Comparison of ENCODE assay signal across 7 cellular contexts in genomic region chr5:845031-845675, GRCh38. TPM values are rescaled to one million over a fixed set of nuclear protein-coding genes. Genes with fewer than 3 reads are reported as not detected.
DNase-seq lines count a peak whose midpoint lies in the region; ATAC-seq, FAIRE-seq and TF ChIP-seq lines count a peak whose summit lies in the region.
"Not testable (repeated sequence)": the region's sequence is repeated elsewhere in the genome, so short reads cannot be mapped to it uniquely, and the experiment has no call there.

No MANE protein-coding gene starts in this region.

- not testable (repeated sequence) for H3K27me3 ChIP-seq in astrocyte (ENCODE audit: insufficient read depth, low read length); HepG2 (ENCODE audit: control insufficient read depth in 1 of 2, insufficient read depth in 2 of 2, low read length in 2 of 2); suprapubic skin

- not testable (repeated sequence) for H2AFZ ChIP-seq in astrocyte (ENCODE audit: low read depth, low read length); HepG2 (ENCODE audit: low read length)

- not testable (repeated sequence) for TF ChIP-seq POLR2A in HepG2 (IDR thresholded peaks at IDR 0.05; ENCODE audit: insufficient read depth in 1 of 2, low read depth in 2 of 2, low read length in 2 of 2); suprapubic skin (IDR thresholded peaks at IDR 0.05)

- in situ Hi-C loops in HepG2 (cut with HindIII; ENCODE audit: extremely low pct_ligation_motif_present, low pct_unique_long_range_greater_than_20kb) = not testable (repeated sequence)

- not testable (repeated sequence) for H3K4me3 ChIP-seq in astrocyte (ENCODE audit: insufficient read depth, low read depth, low read length); HepG2 (replicated peaks in 1 of 3; ENCODE audit: insufficient read depth in 1 of 3, low read depth in 2 of 3, low read length in 3 of 3); suprapubic skin

- not testable (repeated sequence) for ATAC-seq in left cardiac atrium
- ATAC-seq in HepG2 = peak; percentile 4; the same call in 2 of the 3 replicates

- WGBS in HepG2 (ENCODE audit: low lambda C conversion rate) = 75% methylated on average over 13 of the region's 21 CpGs
- 88% methylated on average over 14 of the region's 21 CpGs for WGBS in suprapubic skin

- TF ChIP-seq EP300 in HepG2 (IDR thresholded peaks at IDR 0.05; ENCODE audit: low read depth in 2 of 2, low read length in 2 of 2); HepG2 (CRISPR knock-in tag; IDR thresholded peaks at IDR 0.05; ENCODE audit: borderline replicate concordance); suprapubic skin (IDR thresholded peaks at IDR 0.05): not testable (repeated sequence)

- H3K9ac ChIP-seq in astrocyte (ENCODE audit: low read length); HepG2 (ENCODE audit: insufficient read depth, low read depth, low read length): not testable (repeated sequence)

- POLR2A ChIA-PET in HepG2 (lab: Yijun Ruan, JAX) = not testable (repeated sequence)

- H3K4me3 Mint-ChIP-seq in astrocyte (ENCODE audit: unreplicated experiment); osteocyte (ENCODE audit: unreplicated experiment): not testable (repeated sequence)

- not testable (repeated sequence) for H3K4me2 ChIP-seq in astrocyte (ENCODE audit: low read length); HepG2 (ENCODE audit: low read depth, low read length)

- H4K20me1 ChIP-seq in astrocyte (ENCODE audit: insufficient read depth, low read length); HepG2 (ENCODE audit: insufficient read depth, low read length): not testable (repeated sequence)

- not testable (repeated sequence) for H3K9me3 ChIP-seq in astrocyte (ENCODE audit: insufficient read depth, low read depth, low read length); HepG2 (ENCODE audit: low read length); suprapubic skin

- TF ChIP-seq RAD21 in HepG2 (CRISPR knock-in tag; IDR thresholded peaks at IDR 0.05) = not testable (repeated sequence)

- H3K79me2 ChIP-seq in astrocyte (ENCODE audit: insufficient read depth, low read length); HepG2 (ENCODE audit: insufficient read depth, low read length): not testable (repeated sequence)

- not testable (repeated sequence) for H3K4me1 ChIP-seq in astrocyte (ENCODE audit: insufficient read depth, low read length); suprapubic skin
- H3K4me1 ChIP-seq in HepG2 (ENCODE audit: insufficient read depth, low read length) = peaks cover 16% of the 10 kb centered on the region

- intact Hi-C loops in left cardiac atrium (cut with DNase I); HepG2 (cut with micrococcal nuclease; ENCODE audit: unreplicated experiment): not testable (repeated sequence)

- peak; percentile 8 for DNase-seq in OCI-M1 (lab: John Stamatoyannopoulos, UW)
- DNase-seq in activated CD8-positive, alpha-beta memory T cell treated with anti-CD3 and anti-CD28 coated beads, Interleukin-2, amount 50 U/mL, for 48 hours = peak; percentile 46
- DNase-seq in astrocyte (ENCODE audit: low read depth); HepG2 (ENCODE audit: low spot score): not testable (repeated sequence)
- DNase-seq in left cardiac atrium = peak; percentile 37
- DNase-seq in osteocyte (ENCODE audit: extremely low spot score, unreplicated experiment) = peak; percentile 85
- DNase-seq in suprapubic skin (ENCODE audit: low spot score in 2 of 2) = peak; percentile 60 to 62

- not testable (repeated sequence) for TF ChIP-seq CTCF in astrocyte (IDR thresholded peaks at IDR 0.05; ENCODE audit: insufficient read depth, low read depth, low read length); HepG2 (CRISPR knock-in tag; IDR thresholded peaks at IDR 0.05); osteocyte (IDR thresholded peaks at IDR 0.05); suprapubic skin (IDR thresholded peaks at IDR 0.05)

- H3K36me3 Mint-ChIP-seq in astrocyte (ENCODE audit: low read depth, unreplicated experiment) = peaks cover 13% of the 10 kb centered on the region
- H3K36me3 Mint-ChIP-seq in osteocyte (ENCODE audit: unreplicated experiment) = not testable (repeated sequence)

- H3K27ac ChIP-seq in astrocyte (ENCODE audit: low read depth, low read length); HepG2 (ENCODE audit: extremely low read length, insufficient read depth, low read length); suprapubic skin: not testable (repeated sequence)

- H3K4me1 Mint-ChIP-seq in astrocyte (ENCODE audit: low read depth, unreplicated experiment); osteocyte (ENCODE audit: unreplicated experiment): not testable (repeated sequence)

- BruUV-seq in HepG2 (replicated peaks; lab: Mats Ljungman, UMichigan) = not testable (repeated sequence)

- CTCF ChIA-PET in HepG2 (lab: Yijun Ruan, JAX; ENCODE audit: low intra/inter-chr PET ratio, low total read pairs) = not testable (repeated sequence)

- not testable (repeated sequence) for FAIRE-seq in astrocyte (lab: Jason Lieb, UNC); HepG2 (lab: Jason Lieb, UNC)

- not testable (repeated sequence) for H3K36me3 ChIP-seq in astrocyte (ENCODE audit: insufficient read depth, low read length); HepG2 (replicated peaks in 1 of 2; ENCODE audit: control insufficient read depth in 1 of 2, insufficient read depth in 2 of 2, low read length in 2 of 2); suprapubic skin

- H3K27me3 Mint-ChIP-seq in astrocyte (ENCODE audit: low read depth, unreplicated experiment) = peaks cover 17% of the 10 kb centered on the region
- not testable (repeated sequence) for H3K27me3 Mint-ChIP-seq in osteocyte (ENCODE audit: unreplicated experiment)

- peak overlapping the region; percentile 12 for H3K27ac Mint-ChIP-seq in astrocyte (ENCODE audit: unreplicated experiment)
- H3K27ac Mint-ChIP-seq in osteocyte (ENCODE audit: unreplicated experiment) = not testable (repeated sequence)

- not testable (repeated sequence) for H3K9me3 Mint-ChIP-seq in astrocyte (ENCODE audit: unreplicated experiment); osteocyte (ENCODE audit: unreplicated experiment)

RNA-seq across cellular contexts. Expression of gene ZDHHC11, which starts 5.6 kb away (rescaled TPM):
- total RNA-seq in astrocyte = 10.3 and 15.9 TPM in 2 replicates
- 10 to 100 TPM; 31.1 to 36.7 TPM for total RNA-seq in left cardiac atrium
- total RNA-seq in HepG2 (2016; rRNA removed; fragmentation: Illumina TruSeq; extraction: Trizol) = 1.4 and 4.0 TPM in 2 replicates
- total RNA-seq in HepG2 (2016; cell fraction: cytosol; rRNA removed; fragmentation: Illumina TruSeq; extraction: Trizol; ENCODE audit: low read depth) = 0.51 and 1.4 TPM in 2 replicates
- 0.67 and 5.3 TPM in 2 replicates for total RNA-seq in HepG2 (2016; cell fraction: insoluble cytoplasmic fraction; rRNA removed; fragmentation: Illumina TruSeq; extraction: Trizol)
- 1.5 and 2.0 TPM in 2 replicates for total RNA-seq in HepG2 (2016; cell fraction: membrane; rRNA removed; fragmentation: Illumina TruSeq; extraction: Trizol)
- total RNA-seq in HepG2 (2016; cell fraction: nucleus; rRNA removed; fragmentation: Illumina TruSeq; extraction: Trizol) = 8.6 and 9.6 TPM in 2 replicates
- polyA plus RNA-seq in HepG2 (2011; rRNA removed) = 2.1 and 2.2 TPM in 2 replicates
- 1.6 and 2.1 TPM in 2 replicates for polyA plus RNA-seq in HepG2 (2011; cell fraction: cytosol; rRNA removed)
- polyA plus RNA-seq in HepG2 (2011; cell fraction: nucleus; rRNA removed) = 24.0 and 31.7 TPM in 2 replicates
- 3.2 and 7.4 TPM in 2 replicates for polyA plus RNA-seq in HepG2 (2012)
- 0.68 and 0.74 TPM in 2 replicates for polyA plus RNA-seq in HepG2 (2016; cell fraction: cytosol; fragmentation: Illumina TruSeq; extraction: Trizol; ENCODE audit: low read depth)
- polyA plus RNA-seq in HepG2 (2016; cell fraction: insoluble cytoplasmic fraction; fragmentation: Illumina TruSeq; extraction: Trizol; ENCODE audit: low read depth) = 1.2 and 2.3 TPM in 2 replicates
- polyA plus RNA-seq in HepG2 (2016; cell fraction: membrane; fragmentation: Illumina TruSeq; extraction: Trizol; ENCODE audit: low read depth) = 0.83 and 1.1 TPM in 2 replicates
- 21.9 and 23.7 TPM in 2 replicates for polyA plus RNA-seq in HepG2 (2016; cell fraction: nucleus; fragmentation: Illumina TruSeq; extraction: Trizol; ENCODE audit: insufficient read depth, low read depth)
- 7.7 and 72.5 TPM in 2 replicates for polyA minus RNA-seq in HepG2 (2011; rRNA and poly(A)+ RNA removed; ENCODE audit: low replicate concordance)
- 2.5 TPM in 1 of 2 replicates, not detected in the other for polyA minus RNA-seq in HepG2 (2011; cell fraction: cytosol; rRNA and poly(A)+ RNA removed)
- 12.6 and 14.9 TPM in 2 replicates for polyA minus RNA-seq in HepG2 (2011; cell fraction: nucleus; rRNA and poly(A)+ RNA removed)
- total RNA-seq in osteocyte = 4.4 and 6.3 TPM in 2 replicates
- 10 to 100 TPM in 2 of 4 donors, 1 to 10 TPM in 2; 7.5 to 81.5 (median 22.6) TPM for total RNA-seq in suprapubic skin

RNA-seq across cellular contexts. Expression of gene BRD9, which starts 47.4 kb away (rescaled TPM):
- 36.7 and 43.7 TPM in 2 replicates for total RNA-seq in astrocyte
- 10 to 100 TPM; 26.8 to 39.3 TPM for total RNA-seq in left cardiac atrium
- total RNA-seq in HepG2 (2016; rRNA removed; fragmentation: Illumina TruSeq; extraction: Trizol) = 20.7 and 22.9 TPM in 2 replicates
- total RNA-seq in HepG2 (2016; cell fraction: cytosol; rRNA removed; fragmentation: Illumina TruSeq; extraction: Trizol; ENCODE audit: low read depth) = 6.6 and 8.1 TPM in 2 replicates
- 18.6 and 24.6 TPM in 2 replicates for total RNA-seq in HepG2 (2016; cell fraction: insoluble cytoplasmic fraction; rRNA removed; fragmentation: Illumina TruSeq; extraction: Trizol)
- 10.4 and 11.6 TPM in 2 replicates for total RNA-seq in HepG2 (2016; cell fraction: membrane; rRNA removed; fragmentation: Illumina TruSeq; extraction: Trizol)
- total RNA-seq in HepG2 (2016; cell fraction: nucleus; rRNA removed; fragmentation: Illumina TruSeq; extraction: Trizol) = 30.9 and 31.0 TPM in 2 replicates
- polyA plus RNA-seq in HepG2 (2011; rRNA removed) = 5.2 and 6.3 TPM in 2 replicates
- 4.5 and 4.6 TPM in 2 replicates for polyA plus RNA-seq in HepG2 (2011; cell fraction: cytosol; rRNA removed)
- 36.0 and 39.4 TPM in 2 replicates for polyA plus RNA-seq in HepG2 (2011; cell fraction: nucleus; rRNA removed)
- 10.7 and 10.9 TPM in 2 replicates for polyA plus RNA-seq in HepG2 (2012)
- polyA plus RNA-seq in HepG2 (2016; cell fraction: cytosol; fragmentation: Illumina TruSeq; extraction: Trizol; ENCODE audit: low read depth) = 2.4 and 2.5 TPM in 2 replicates
- 17.6 and 19.2 TPM in 2 replicates for polyA plus RNA-seq in HepG2 (2016; cell fraction: insoluble cytoplasmic fraction; fragmentation: Illumina TruSeq; extraction: Trizol; ENCODE audit: low read depth)
- 4.9 and 5.4 TPM in 2 replicates for polyA plus RNA-seq in HepG2 (2016; cell fraction: membrane; fragmentation: Illumina TruSeq; extraction: Trizol; ENCODE audit: low read depth)
- polyA plus RNA-seq in HepG2 (2016; cell fraction: nucleus; fragmentation: Illumina TruSeq; extraction: Trizol; ENCODE audit: insufficient read depth, low read depth) = 65.1 and 68.5 TPM in 2 replicates
- 15.9 and 73.1 TPM in 2 replicates for polyA minus RNA-seq in HepG2 (2011; rRNA and poly(A)+ RNA removed; ENCODE audit: low replicate concordance)
- polyA minus RNA-seq in HepG2 (2011; cell fraction: cytosol; rRNA and poly(A)+ RNA removed) = 4.1 and 5.6 TPM in 2 replicates
- 30.7 and 34.1 TPM in 2 replicates for polyA minus RNA-seq in HepG2 (2011; cell fraction: nucleus; rRNA and poly(A)+ RNA removed)
- 38.2 and 39.4 TPM in 2 replicates for total RNA-seq in osteocyte
- 10 to 100 TPM; 25.2 to 73.0 (median 38.8) TPM for total RNA-seq in suprapubic skin

RNA-seq across cellular contexts. Expression of gene TRIP13, which starts 47.5 kb away (rescaled TPM):
- 7.3 and 8.5 TPM in 2 replicates for total RNA-seq in astrocyte
- total RNA-seq in left cardiac atrium = 1 to 10 TPM in 1 of 2 donors, under 1 TPM in 1; 0.88 to 1.1 TPM
- 33.0 and 39.5 TPM in 2 replicates for total RNA-seq in HepG2 (2016; rRNA removed; fragmentation: Illumina TruSeq; extraction: Trizol)
- total RNA-seq in HepG2 (2016; cell fraction: cytosol; rRNA removed; fragmentation: Illumina TruSeq; extraction: Trizol; ENCODE audit: low read depth) = 8.1 and 9.8 TPM in 2 replicates
- total RNA-seq in HepG2 (2016; cell fraction: insoluble cytoplasmic fraction; rRNA removed; fragmentation: Illumina TruSeq; extraction: Trizol) = 33.0 and 42.4 TPM in 2 replicates
- 19.4 and 20.2 TPM in 2 replicates for total RNA-seq in HepG2 (2016; cell fraction: membrane; rRNA removed; fragmentation: Illumina TruSeq; extraction: Trizol)
- total RNA-seq in HepG2 (2016; cell fraction: nucleus; rRNA removed; fragmentation: Illumina TruSeq; extraction: Trizol) = 18.6 TPM in 2 replicates
- 12.8 and 13.5 TPM in 2 replicates for polyA plus RNA-seq in HepG2 (2011; rRNA removed)
- polyA plus RNA-seq in HepG2 (2011; cell fraction: cytosol; rRNA removed) = 6.1 and 7.0 TPM in 2 replicates
- 11.6 and 18.6 TPM in 2 replicates for polyA plus RNA-seq in HepG2 (2011; cell fraction: nucleus; rRNA removed)
- polyA plus RNA-seq in HepG2 (2012) = 6.5 and 11.3 TPM in 2 replicates
- 4.9 and 6.9 TPM in 2 replicates for polyA plus RNA-seq in HepG2 (2016; cell fraction: cytosol; fragmentation: Illumina TruSeq; extraction: Trizol; ENCODE audit: low read depth)
- 44.2 and 47.5 TPM in 2 replicates for polyA plus RNA-seq in HepG2 (2016; cell fraction: insoluble cytoplasmic fraction; fragmentation: Illumina TruSeq; extraction: Trizol; ENCODE audit: low read depth)
- polyA plus RNA-seq in HepG2 (2016; cell fraction: membrane; fragmentation: Illumina TruSeq; extraction: Trizol; ENCODE audit: low read depth) = 13.5 and 13.6 TPM in 2 replicates
- polyA plus RNA-seq in HepG2 (2016; cell fraction: nucleus; fragmentation: Illumina TruSeq; extraction: Trizol; ENCODE audit: insufficient read depth, low read depth) = 42.0 and 45.8 TPM in 2 replicates
- polyA minus RNA-seq in HepG2 (2011; rRNA and poly(A)+ RNA removed; ENCODE audit: low replicate concordance) = 6.3 and 101 TPM in 2 replicates
- polyA minus RNA-seq in HepG2 (2011; cell fraction: cytosol; rRNA and poly(A)+ RNA removed) = 4.5 and 11.3 TPM in 2 replicates
- polyA minus RNA-seq in HepG2 (2011; cell fraction: nucleus; rRNA and poly(A)+ RNA removed) = 9.2 and 11.7 TPM in 2 replicates
- 4.1 and 6.9 TPM in 2 replicates for total RNA-seq in osteocyte
- total RNA-seq in suprapubic skin = 1 to 10 TPM; 1.1 to 3.7 (median 1.6) TPM
